ENCODE assay signal across 8 cellular contexts in the genomic region with DNA sequence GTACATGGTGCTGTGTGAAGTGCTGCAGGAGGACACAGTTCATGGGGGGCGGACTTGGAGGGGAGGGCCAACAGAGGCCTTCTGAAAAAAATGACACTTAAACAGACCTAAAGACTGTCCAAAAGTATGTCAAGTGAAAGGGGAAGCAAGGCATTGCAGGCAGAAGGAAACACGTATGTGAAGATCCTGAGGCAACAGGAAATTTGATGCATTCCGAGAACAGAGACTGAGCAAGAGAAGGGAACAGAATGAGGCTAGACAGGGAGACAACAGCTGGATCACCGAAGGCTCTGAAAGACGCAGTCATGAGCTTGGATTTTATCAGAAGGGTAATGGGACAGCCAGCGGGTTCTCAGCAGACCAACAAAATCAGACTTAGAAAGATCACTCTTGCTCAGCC. TPM values are rescaled to one million over a fixed set of nuclear protein-coding genes. Genes with fewer than 3 reads are reported as not detected.
DNase-seq lines count a peak whose midpoint lies in the region; ATAC-seq and TF ChIP-seq lines count a peak whose summit lies in the region.

No MANE protein-coding gene starts in this region.

- H3K27ac ChIP-seq in heart right ventricle (peak overlapping the region in 7 of 10 donors; percentile 2 to 99 (median 96)), vagina (no peak overlapping the region)

- TF ChIP-seq POLR2A in vagina (IDR thresholded peaks at IDR 0.05) = no peak

- H3K27me3 ChIP-seq in heart right ventricle (no peaks in the 10 kb centered on the region), vagina (no peaks in the 10 kb centered on the region)

- intact Hi-C loops in heart right ventricle (cut with DNase I) = loop anchor here in 2 of 10 donors (2.0 to 10.0 kb wide), 4 partner anchors 15 to 621 kb away; a partner anchor contains a TSS
- intact Hi-C loops in left ventricle myocardium superior (cut with micrococcal nuclease) = no loop called here
- intact Hi-C loops in vagina (cut with DNase I) = no loop called here

- peaks cover 27% of the 10 kb centered on the region for H3K4me1 Mint-ChIP-seq in activated naive CD8-positive, alpha-beta T cell treated with anti-CD3 and anti-CD28 coated beads, Interleukin-2, amount 10 ng/mL, durations not matched to agents 7 days and 5 days

- WGBS in heart right ventricle, 2 donors = 45 to 46% methylated on average over 6 of the region's 6 CpGs

- H3K4me1 ChIP-seq in heart right ventricle (peaks cover 13 to 52% (median 45%) of the 10 kb centered on the region in 9 donors), vagina (peaks cover 55% of the 10 kb centered on the region)

- H3K27ac Mint-ChIP-seq in activated naive CD8-positive, alpha-beta T cell treated with anti-CD3 and anti-CD28 coated beads, Interleukin-2, amount 10 ng/mL, durations not matched to agents 7 days and 5 days = peak overlapping the region; percentile 97

- H3K9me3 ChIP-seq in heart right ventricle (no peaks in the 10 kb centered on the region), vagina (no peaks in the 10 kb centered on the region)

- H3K36me3 ChIP-seq in heart right ventricle (peaks cover 0 to 40% (median 23%) of the 10 kb centered on the region in 9 donors), vagina (peaks cover 0 to 22% of the 10 kb centered on the region in 2 donors)

- H3K36me3 Mint-ChIP-seq in activated naive CD8-positive, alpha-beta T cell treated with anti-CD3 and anti-CD28 coated beads, Interleukin-2, amount 10 ng/mL, durations not matched to agents 7 days and 5 days = no peaks in the 10 kb centered on the region

- no peak for DNase-seq in heart right ventricle
- DNase-seq in left ventricle myocardium superior = no peak
- no peak for DNase-seq in activated naive CD8-positive, alpha-beta T cell treated with anti-CD3 and anti-CD28 coated beads, Interleukin-2, amount 10 ng/mL, durations not matched to agents 7 days and 5 days
- peak; percentile 15 for DNase-seq in medulla oblongata (ENCODE audit: extremely low spot score)
- no peak for DNase-seq in vagina (ENCODE audit: extremely low spot score in 2 of 2)
- no peak for DNase-seq in AG20443 (ENCODE audit: low spot score)

- H3K4me3 ChIP-seq in heart right ventricle (peak overlapping the region in 7 of 10 donors; percentile 74 to 94 (median 87)), vagina (peak overlapping the region; percentile 86 to 93)

- no peaks in the 10 kb centered on the region for H3K9me3 Mint-ChIP-seq in activated naive CD8-positive, alpha-beta T cell treated with anti-CD3 and anti-CD28 coated beads, Interleukin-2, amount 10 ng/mL, durations not matched to agents 7 days and 5 days

- no peak for ATAC-seq in heart right ventricle
- no peak for ATAC-seq in left ventricle myocardium superior
- no peak for ATAC-seq in activated naive CD8-positive, alpha-beta T cell treated with anti-CD3 and anti-CD28 coated beads, Interleukin-2, amount 10 ng/mL, durations not matched to agents 7 days and 5 days (ENCODE audit: low read depth)
- ATAC-seq in GM21381 (IDR thresholded peaks at IDR 0.05; ENCODE audit: unreplicated experiment) = no peak
- ATAC-seq in HG03139 (IDR thresholded peaks at IDR 0.05; ENCODE audit: unreplicated experiment) = no peak

- POLR2A ChIA-PET in activated naive CD8-positive, alpha-beta T cell treated with anti-CD3 and anti-CD28 coated beads, Interleukin-2, amount 10 ng/mL, durations not matched to agents 7 days and 5 days (lab: Charles Lee) = interaction anchor here (1.1 to 2.8 kb wide), 3 partner anchors 13 to 22 kb away, joined by 3 to 75 read pairs (median 24); a partner anchor contains a TSS

- TF ChIP-seq CTCF in heart right ventricle (IDR thresholded peaks at IDR 0.05) = no peak
- no peak for TF ChIP-seq CTCF in vagina (IDR thresholded peaks at IDR 0.05)

- H3K27me3 Mint-ChIP-seq in activated naive CD8-positive, alpha-beta T cell treated with anti-CD3 and anti-CD28 coated beads, Interleukin-2, amount 10 ng/mL, durations not matched to agents 7 days and 5 days = no peaks in the 10 kb centered on the region

- peak overlapping the region; percentile 97 for H3K4me3 Mint-ChIP-seq in activated naive CD8-positive, alpha-beta T cell treated with anti-CD3 and anti-CD28 coated beads, Interleukin-2, amount 10 ng/mL, durations not matched to agents 7 days and 5 days

RNA-seq across cellular contexts. Expression of a gene that starts 1.1 kb away (rescaled TPM):
- total RNA-seq in heart right ventricle = 10 to 100 TPM in 7 of 10 donors, 1 to 10 TPM in 3; 8.5 to 15.4 (median 10.8) TPM
- polyA plus RNA-seq in heart right ventricle = 10 to 100 TPM; 16.8 to 38.2 TPM
- total RNA-seq in left ventricle myocardium superior = 12.5 TPM
- 10 to 100 TPM; 24.6 to 28.9 TPM for total RNA-seq in activated naive CD8-positive, alpha-beta T cell treated with anti-CD3 and anti-CD28 coated beads, Interleukin-2, amount 10 ng/mL, durations not matched to agents 7 days and 5 days
- 42.5 TPM for total RNA-seq in vagina

RNA-seq across cellular contexts. Expression of a gene that starts 1.4 kb away (rescaled TPM):
- 10 to 100 TPM; 33.0 to 87.6 (median 45.8) TPM for total RNA-seq in heart right ventricle
- polyA plus RNA-seq in heart right ventricle = 10 to 100 TPM; 15.1 to 33.8 TPM
- 32.6 TPM for total RNA-seq in left ventricle myocardium superior
- total RNA-seq in activated naive CD8-positive, alpha-beta T cell treated with anti-CD3 and anti-CD28 coated beads, Interleukin-2, amount 10 ng/mL, durations not matched to agents 7 days and 5 days = 10 to 100 TPM; 18.7 to 20.3 TPM
- 27.3 TPM for total RNA-seq in vagina

RNA-seq across cellular contexts. Expression of a gene that starts 15.2 kb away (rescaled TPM):
- total RNA-seq in heart right ventricle (1 to 10 TPM; 2.3 to 4.4 (median 3.2) TPM), left ventricle myocardium superior (2.4 TPM), vagina (2.5 TPM)
- 1 to 10 TPM; 1.6 to 5.2 TPM for polyA plus RNA-seq in heart right ventricle
- total RNA-seq in activated naive CD8-positive, alpha-beta T cell treated with anti-CD3 and anti-CD28 coated beads, Interleukin-2, amount 10 ng/mL, durations not matched to agents 7 days and 5 days = 10 to 100 TPM; 18.8 to 20.9 TPM

RNA-seq across cellular contexts. Expression of a gene that starts 23.2 kb away (rescaled TPM):
- 100 to 1,000 TPM; 144 to 176 (median 160) TPM for total RNA-seq in heart right ventricle
- polyA plus RNA-seq in heart right ventricle = 100 to 1,000 TPM in 1 of 2 donors, 10 to 100 TPM in 1; 66.4 to 149 TPM
- total RNA-seq in left ventricle myocardium superior = 157 TPM
- total RNA-seq in activated naive CD8-positive, alpha-beta T cell treated with anti-CD3 and anti-CD28 coated beads, Interleukin-2, amount 10 ng/mL, durations not matched to agents 7 days and 5 days = 10 to 100 TPM; 51.5 to 54.5 TPM
- 45.9 TPM for total RNA-seq in vagina

RNA-seq across cellular contexts. Expression of a gene that starts 30.8 kb away (rescaled TPM):
- total RNA-seq in heart right ventricle (not detected), left ventricle myocardium superior (not detected), vagina (not detected)
- not detected for polyA plus RNA-seq in heart right ventricle
- not detected for total RNA-seq in activated naive CD8-positive, alpha-beta T cell treated with anti-CD3 and anti-CD28 coated beads, Interleukin-2, amount 10 ng/mL, durations not matched to agents 7 days and 5 days
